Comparison of ENCODE assay signal across 8 cellular contexts in genomic region chr7:36283711-36284130, GRCh38.
DNase-seq lines count a peak whose midpoint lies in the region; ATAC-seq and TF ChIP-seq lines count a peak whose summit lies in the region.

No MANE protein-coding gene starts in this region.

- 0 out of 3 replicates have a peak overlapping the region, but pooled peaks have one; percentile 13 for H2BK15ac ChIP-seq in IMR-90 (ENCODE audit: low read depth, low read length)

- peak overlapping the region; percentile 32; the same call in 1 of the 2 replicates for H2AK5ac ChIP-seq in IMR-90 (ENCODE audit: low read depth, low read length)

- H3K4me3 ChIP-seq in IMR-90 (ENCODE audit: insufficient read depth, low read depth, low read length) = no peak overlapping the region
- H3K4me3 ChIP-seq in gastrocnemius medialis = no peak overlapping the region

- no peak for TF ChIP-seq RAD21 in IMR-90 (IDR thresholded peaks at IDR 0.05; ENCODE audit: low read length)

- H3K27me3 ChIP-seq in IMR-90 (ENCODE audit: control insufficient read depth, insufficient read depth, low read length) (no peaks in the 10 kb centered on the region), gastrocnemius medialis (no peaks in the 10 kb centered on the region)

- H2BK5ac ChIP-seq in IMR-90 (ENCODE audit: low read depth, low read length, poor library complexity, severe bottlenecking) = no peak overlapping the region

- no peak overlapping the region for H2BK120ac ChIP-seq in IMR-90 (ENCODE audit: low read depth, low read length)

- intact Hi-C loops in IMR-90 (cut with micrococcal nuclease) = loop anchor here (5.0 kb wide), 1 partner anchor 76 kb away; no protein-coding TSS in a partner anchor
- intact Hi-C loops in dendritic cell treated with granulocyte-macrophage colony-stimulating factor and Interleukin-4, amounts not matched to agents 40 ng/mL and 50 ng/mL, for 4 days (cut with micrococcal nuclease) = loop anchor here (2.0 to 10.0 kb wide), 5 partner anchors 15 to 166 kb away; partner anchors contain the start of gene EEPD1
- intact Hi-C loops in gastrocnemius medialis (cut with DNase I; ENCODE audit: low total_unique reads) = no loop called here

- peak overlapping the region; percentile 94 for H3K27ac Mint-ChIP-seq in dendritic cell treated with granulocyte-macrophage colony-stimulating factor and Interleukin-4, amounts not matched to agents 40 ng/mL and 50 ng/mL, for 4 days

- no peak overlapping the region for H2BK20ac ChIP-seq in IMR-90 (ENCODE audit: low read depth, low read length)

- no peak for TF ChIP-seq CTCF in IMR-90 (conservative IDR thresholded peaks at IDR 0.05; ENCODE audit: low read depth, low read length)
- no peak for TF ChIP-seq CTCF in gastrocnemius medialis (IDR thresholded peaks at IDR 0.05 in 4 of 5, conservative IDR thresholded peaks at IDR 0.05 in 1 of 5)

- no peak overlapping the region for H3K9ac ChIP-seq in IMR-90 (ENCODE audit: low read depth, low read length)

- no peak overlapping the region for H4K8ac ChIP-seq in IMR-90 (ENCODE audit: low read depth in 2 of 2, low read length in 2 of 2)

- H3K4me3 Mint-ChIP-seq in dendritic cell treated with granulocyte-macrophage colony-stimulating factor and Interleukin-4, amounts not matched to agents 40 ng/mL and 50 ng/mL, for 4 days = peak overlapping the region; percentile 48

- dilution Hi-C loops in IMR-90 (cut with HindIII; ENCODE audit: low sequenced_read_pairs, unreplicated experiment) = no loop called here

- CTCF ChIA-PET in IMR-90 (lab: Yijun Ruan, JAX) = interaction anchor here (1.3 kb wide), 1 partner anchor 8 kb away, joined by 3 read pairs; no protein-coding TSS in a partner anchor

- no peak overlapping the region for H3K4ac ChIP-seq in IMR-90 (ENCODE audit: low read depth, low read length)

- H4K5ac ChIP-seq in IMR-90 (ENCODE audit: low read depth, low read length) = no peak overlapping the region

- H3K9me3 Mint-ChIP-seq in dendritic cell treated with granulocyte-macrophage colony-stimulating factor and Interleukin-4, amounts not matched to agents 40 ng/mL and 50 ng/mL, for 4 days = no peaks in the 10 kb centered on the region

- no peak overlapping the region for H2AFZ ChIP-seq in IMR-90 (replicated peaks; ENCODE audit: low read length, poor library complexity)

- no peak overlapping the region for H3K23ac ChIP-seq in IMR-90 (ENCODE audit: low read depth, low read length)

- H3K4me2 ChIP-seq in IMR-90 (ENCODE audit: low read depth, low read length) = no peak overlapping the region

- H4K20me1 ChIP-seq in IMR-90 (ENCODE audit: insufficient read depth, low read length) = no peaks in the 10 kb centered on the region

- WGBS in IMR-90 (ENCODE audit: extremely low coverage in 2 of 2, insufficient read length in 1 of 2), 2 experiments = no CpG with 5 or more reads among the region's 7 CpGs

- TF ChIP-seq POLR2A in IMR-90 (IDR thresholded peaks at IDR 0.05; ENCODE audit: low read depth, low read length) (no peak), gastrocnemius medialis (IDR thresholded peaks at IDR 0.05) (peak in 1 of 2 donors; percentile 13)

- peaks cover 19% of the 10 kb centered on the region for H3K9me1 ChIP-seq in IMR-90 (ENCODE audit: insufficient read depth, low read length)

- H3K4me1 ChIP-seq in IMR-90 (ENCODE audit: control insufficient read depth, insufficient read depth, low read length) (peaks cover 30% of the 10 kb centered on the region), gastrocnemius medialis (peaks cover 95 to 96% of the 10 kb centered on the region in 2 donors)

- H2AK9ac ChIP-seq in IMR-90 (replicated peaks; ENCODE audit: low read depth, low read length, poor library complexity) = no peak overlapping the region

- peak in 9 of 14 donors; percentile 26 to 72 (median 49) for DNase-seq in C1 segment of cervical spinal cord (lab: John Stamatoyannopoulos, UW)
- DNase-seq in IMR-90 = no peak
- peak; percentile 60 to 79 for DNase-seq in gastrocnemius medialis
- DNase-seq in NCI-H510A (lab: John Stamatoyannopoulos, UW) = no peak
- DNase-seq in DMS153 treated with DMSO at 0.1 percent for 48 hours (lab: John Stamatoyannopoulos, UW; ENCODE audit: unreplicated experiment) = no peak
- no peak for DNase-seq in OCI-M2 (lab: John Stamatoyannopoulos, UW; ENCODE audit: unreplicated experiment)

- in situ Hi-C loops in IMR-90 (cut with MboI; ENCODE audit: low sequenced_read_pairs) (no loop called here), gastrocnemius medialis (cut with MboI; ENCODE audit: low sequenced_read_pairs in 4 of 4) (loop anchor here in 2 of 4 donors (10.0 to 25.0 kb wide), 2 partner anchors 79 to 121 kb away; partner anchors contain the start of gene EEPD1 (in 2 of the 2))

- peaks cover 33% of the 10 kb centered on the region for H3K36me3 Mint-ChIP-seq in dendritic cell treated with granulocyte-macrophage colony-stimulating factor and Interleukin-4, amounts not matched to agents 40 ng/mL and 50 ng/mL, for 4 days (ENCODE audit: low read depth)

- BruUV-seq in IMR-90 (replicated peaks; lab: Mats Ljungman, UMichigan) = no TSS peak

- ATAC-seq in GM19452 (IDR thresholded peaks at IDR 0.05; ENCODE audit: unreplicated experiment) = peak; percentile 54
- no peak for ATAC-seq in IMR-90 (ENCODE audit: low read depth)
- peak; percentile 6 to 42 for ATAC-seq in gastrocnemius medialis

- H3K79me1 ChIP-seq in IMR-90 (ENCODE audit: low read depth in 1 of 2, low read length in 2 of 2) = peaks cover 5 to 20% of the 10 kb centered on the region in 2 experiments; a peak in 2 of 4 replicates

- H3K36me3 ChIP-seq in IMR-90 (ENCODE audit: control insufficient read depth, insufficient read depth, low read length) (peaks cover 13% of the 10 kb centered on the region; the same call in 1 of the 2 replicates), gastrocnemius medialis (no peaks in the 10 kb centered on the region)

- H3K14ac ChIP-seq in IMR-90 (replicated peaks; ENCODE audit: low read depth, low read length) = no peak overlapping the region

- POLR2A ChIA-PET in IMR-90 (lab: Charles Lee; ENCODE audit: unreplicated experiment) = no interaction called here

- peaks cover 95% of the 10 kb centered on the region for H3K4me1 Mint-ChIP-seq in dendritic cell treated with granulocyte-macrophage colony-stimulating factor and Interleukin-4, amounts not matched to agents 40 ng/mL and 50 ng/mL, for 4 days (ENCODE audit: low read depth)

- H3K9me3 ChIP-seq in IMR-90 (ENCODE audit: control insufficient read depth, insufficient read depth, low read length) (no peaks in the 10 kb centered on the region), gastrocnemius medialis (no peaks in the 10 kb centered on the region)

- H3K27ac ChIP-seq in IMR-90 (ENCODE audit: insufficient read depth, low read length) = no peak overlapping the region
- H3K27ac ChIP-seq in gastrocnemius medialis = peak overlapping the region; percentile 86 to 96 (median 94)

- H4K91ac ChIP-seq in IMR-90 (ENCODE audit: insufficient read depth, low read depth, low read length) = no peak overlapping the region

- H3K18ac ChIP-seq in IMR-90 (ENCODE audit: low read depth, low read length) = no peak overlapping the region

- no peaks in the 10 kb centered on the region for H3K27me3 Mint-ChIP-seq in dendritic cell treated with granulocyte-macrophage colony-stimulating factor and Interleukin-4, amounts not matched to agents 40 ng/mL and 50 ng/mL, for 4 days

- H3K56ac ChIP-seq in IMR-90 (ENCODE audit: extremely low read depth, insufficient read depth, low read length) = no peak overlapping the region

TF ChIP-seq in IMR-90, 13 proteins besides CTCF, POLR2A, EP300 and RAD21:
- no peak for TF ChIP-seq FOS (IDR thresholded peaks at IDR 0.05; ENCODE audit: low read depth, low read length)
- TF ChIP-seq CHD1 (IDR thresholded peaks at IDR 0.05; ENCODE audit: low read depth, low read length) = no peak
- TF ChIP-seq ELK1 (IDR thresholded peaks at IDR 0.05; ENCODE audit: borderline replicate concordance, low read depth, low read length) = no peak
- TF ChIP-seq SMC3 (IDR thresholded peaks at IDR 0.05; ENCODE audit: low read depth, low read length) = no peak
- no peak for TF ChIP-seq RFX5 (IDR thresholded peaks at IDR 0.05; ENCODE audit: low read depth, low read length)
- no peak for TF ChIP-seq NFE2L2 (IDR thresholded peaks at IDR 0.05; ENCODE audit: low read depth, low read length)
- TF ChIP-seq BHLHE40 (IDR thresholded peaks at IDR 0.05; ENCODE audit: low read depth, low read length) = no peak
- TF ChIP-seq RCOR1 (IDR thresholded peaks at IDR 0.05; ENCODE audit: insufficient replicate concordance, low read length) = no peak
- no peak for TF ChIP-seq CEBPB (IDR thresholded peaks at IDR 0.05; ENCODE audit: low read depth, low read length)
- no peak for TF ChIP-seq MAFK (IDR thresholded peaks at IDR 0.05; ENCODE audit: low read depth, low read length)
- no peak for TF ChIP-seq USF2 (IDR thresholded peaks at IDR 0.05; ENCODE audit: low read depth, low read length)
- TF ChIP-seq MAZ (IDR thresholded peaks at IDR 0.05; ENCODE audit: borderline replicate concordance, low read depth, low read length) = no peak
- no peak for TF ChIP-seq MXI1 (IDR thresholded peaks at IDR 0.05; ENCODE audit: borderline replicate concordance, low read depth, low read length)

Comparison
In these comparisons a context has a peak if more than half of its experiments do, and no peak if none do; other contexts are left out.
1. DNase-seq: peak in C1 segment of cervical spinal cord (9 of 14) and gastrocnemius medialis (2 of 2); none in IMR-90 (single experiment), NCI-H510A (single experiment), DMS153 treated with DMSO at 0.1 percent for 48 hours (single experiment) and OCI-M2 (single experiment).